Comparison of ENCODE assay signal across 28 cellular contexts in genomic region chr18:21056545-21056944, GRCh38.
"Had no signal": no experiment of that assay in that cellular context is flagged by ENCODE, and none has a peak within 500 bp of the region (broad histone marks: within the 10 kb centered on the region; RNA-seq: fewer than 3 reads in every experiment).

No MANE protein-coding gene starts in this region.

- H3K4me3 ChIP-seq: left ventricle myocardium inferior, lung, mucosa of descending colon, pancreas, prostate gland, skin epidermis, stomach, testis, thyroid gland, transverse colon, upper lobe of left lung, vagina had no signal

- H3K36me3 ChIP-seq: left ventricle myocardium inferior, pancreas, prostate gland, stomach, thyroid gland, transverse colon, upper lobe of left lung had no signal

- H3K9me3 Mint-ChIP-seq: memory B cell; naive thymus-derived CD4-positive, alpha-beta T cell; natural killer cell treated with Interleukin-12 subunit alpha and Interleukin-12 subunit beta and Interleukin-15 and Interleukin-18, amount 100 ng/mL, for 72 hours; stimulated activated naive B cell treated with anti-CD40 and anti-IgM and Interleukin-4, amounts not matched to agents 10 μg/mL and 1 μg/mL and 100 μg/mL, for 72 hours had no signal

- H3K4me3 Mint-ChIP-seq: memory B cell; naive thymus-derived CD4-positive, alpha-beta T cell; natural killer cell treated with Interleukin-12 subunit alpha and Interleukin-12 subunit beta and Interleukin-15 and Interleukin-18, amount 100 ng/mL, for 72 hours; stimulated activated naive B cell treated with anti-CD40 and anti-IgM and Interleukin-4, amounts not matched to agents 10 μg/mL and 1 μg/mL and 100 μg/mL, for 72 hours had no signal

- H3K27ac Mint-ChIP-seq: memory B cell; naive thymus-derived CD4-positive, alpha-beta T cell; natural killer cell treated with Interleukin-12 subunit alpha and Interleukin-12 subunit beta and Interleukin-15 and Interleukin-18, amount 100 ng/mL, for 72 hours; stimulated activated naive B cell treated with anti-CD40 and anti-IgM and Interleukin-4, amounts not matched to agents 10 μg/mL and 1 μg/mL and 100 μg/mL, for 72 hours had no signal

- ATAC-seq: mucosa of descending colon; naive thymus-derived CD4-positive, alpha-beta T cell; natural killer cell treated with Interleukin-12 subunit alpha and Interleukin-12 subunit beta and Interleukin-15 and Interleukin-18, amount 100 ng/mL, for 72 hours; pancreas; right cardiac atrium; sciatic nerve; stimulated activated naive CD8-positive, alpha-beta T cell treated with anti-CD3 and anti-CD28 coated beads, Interleukin-15, Interleukin-2, amounts not matched to agents 100 U/mL and 50 U/mL, for 24 hours had no signal

- H3K27me3 Mint-ChIP-seq: memory B cell; naive thymus-derived CD4-positive, alpha-beta T cell; natural killer cell treated with Interleukin-12 subunit alpha and Interleukin-12 subunit beta and Interleukin-15 and Interleukin-18, amount 100 ng/mL, for 72 hours; stimulated activated naive B cell treated with anti-CD40 and anti-IgM and Interleukin-4, amounts not matched to agents 10 μg/mL and 1 μg/mL and 100 μg/mL, for 72 hours had no signal

- DNase-seq: hippocampal formation; left ventricle myocardium inferior; midbrain; mucosa of descending colon; naive thymus-derived CD4-positive, alpha-beta T cell; nucleus accumbens; pancreas; posterior cingulate gyrus; retina; right cardiac atrium; stimulated activated CD4-positive, alpha-beta T cell treated with anti-CD3 and anti-CD28 coated beads, Interleukin-12 subunit alpha, Interleukin-12 subunit beta, amount 100 ng/mL, for 4 hours; stimulated activated CD4-positive, alpha-beta T cell treated with anti-CD3 and anti-CD28 coated beads, Interleukin-15, amount 100 ng/mL, for 24 hours; stimulated activated CD4-positive, alpha-beta T cell treated with anti-CD3 and anti-CD28 coated beads, Interleukin-2, amount 100 ng/mL, for 24 hours; stimulated activated CD4-positive, alpha-beta T cell treated with anti-CD3 and anti-CD28 coated beads, Interleukin-4, amount 100 ng/mL, for 1 hour; stimulated activated naive B cell treated with anti-CD40 and anti-IgM and Interleukin-4, amounts not matched to agents 10 μg/mL and 1 μg/mL and 100 μg/mL, for 72 hours; stimulated activated naive CD8-positive, alpha-beta T cell treated with anti-CD3 and anti-CD28 coated beads, Interleukin-15, Interleukin-2, amounts not matched to agents 100 U/mL and 50 U/mL, for 24 hours; stomach; testis; thyroid gland; transverse colon; upper lobe of left lung had no signal

- H3K36me3 Mint-ChIP-seq: natural killer cell treated with Interleukin-12 subunit alpha and Interleukin-12 subunit beta and Interleukin-15 and Interleukin-18, amount 100 ng/mL, for 72 hours had no signal

- H3K27me3 ChIP-seq: pancreas, stomach, testis, thyroid gland, transverse colon, upper lobe of left lung, vagina had no signal

- H3K9me3 ChIP-seq: left ventricle myocardium inferior, mucosa of descending colon, pancreas, prostate gland, stomach, testis, thyroid gland, transverse colon, upper lobe of left lung, vagina had no signal

- H3K4me1 ChIP-seq: prostate gland had no signal

- H3K27ac ChIP-seq: left ventricle myocardium inferior, pancreas, prostate gland, skin epidermis, stomach, testis, thyroid gland, transverse colon, upper lobe of left lung, vagina had no signal
